Comparison of ENCODE assay signal across 1 cellular context in the genomic region with DNA sequence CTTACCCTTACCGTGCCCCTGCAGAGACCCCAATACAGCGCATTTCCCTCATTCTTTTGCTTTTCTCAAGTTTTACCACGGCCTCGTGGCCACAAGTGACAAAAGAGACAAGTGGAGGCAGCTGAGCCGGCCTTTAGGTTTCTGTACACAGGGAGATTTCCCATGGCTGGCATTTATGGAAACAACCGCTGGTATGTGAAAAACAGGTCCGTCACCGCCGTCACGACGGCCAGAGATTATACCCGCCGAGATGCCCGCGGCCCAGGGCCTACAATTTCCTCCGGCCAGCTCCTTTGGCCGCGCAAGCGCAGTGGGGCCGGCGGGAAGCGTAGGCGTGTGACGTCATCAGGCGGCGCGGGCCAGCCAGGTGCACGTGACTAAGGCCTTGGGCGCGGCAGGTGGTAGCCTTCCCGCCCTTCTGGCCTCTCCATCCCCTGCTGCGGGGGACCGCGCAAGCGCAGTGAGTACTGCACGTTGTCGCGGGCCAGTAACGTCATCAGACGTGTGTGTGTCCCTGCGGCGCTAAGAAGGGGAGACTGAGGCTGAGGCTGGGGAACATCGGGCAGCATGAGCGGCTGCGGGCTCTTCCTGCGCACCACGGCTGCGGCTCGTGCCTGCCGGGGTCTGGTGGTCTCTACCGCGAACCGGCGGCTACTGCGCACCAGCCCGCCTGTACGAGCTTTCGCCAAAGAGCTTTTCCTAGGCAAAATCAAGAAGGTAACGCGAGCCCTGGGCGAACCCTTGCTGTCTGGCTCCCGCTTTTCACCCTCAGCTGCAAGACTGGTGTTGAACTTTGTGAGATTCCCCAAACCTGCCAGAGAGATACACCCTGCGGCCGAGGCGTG.
TF ChIP-seq lines count a peak whose summit lies in the region.

A gene (plus strand): TSS at position 496 of the 845 bp plus-strand sequence. CDS start 72 bp downstream, at position 568.

TF ChIP-seq in HepG2, 621 proteins besides CTCF, POLR2A, EP300 and RAD21 (continued from another document and continues in another):
- TF ChIP-seq, protein P1, sequence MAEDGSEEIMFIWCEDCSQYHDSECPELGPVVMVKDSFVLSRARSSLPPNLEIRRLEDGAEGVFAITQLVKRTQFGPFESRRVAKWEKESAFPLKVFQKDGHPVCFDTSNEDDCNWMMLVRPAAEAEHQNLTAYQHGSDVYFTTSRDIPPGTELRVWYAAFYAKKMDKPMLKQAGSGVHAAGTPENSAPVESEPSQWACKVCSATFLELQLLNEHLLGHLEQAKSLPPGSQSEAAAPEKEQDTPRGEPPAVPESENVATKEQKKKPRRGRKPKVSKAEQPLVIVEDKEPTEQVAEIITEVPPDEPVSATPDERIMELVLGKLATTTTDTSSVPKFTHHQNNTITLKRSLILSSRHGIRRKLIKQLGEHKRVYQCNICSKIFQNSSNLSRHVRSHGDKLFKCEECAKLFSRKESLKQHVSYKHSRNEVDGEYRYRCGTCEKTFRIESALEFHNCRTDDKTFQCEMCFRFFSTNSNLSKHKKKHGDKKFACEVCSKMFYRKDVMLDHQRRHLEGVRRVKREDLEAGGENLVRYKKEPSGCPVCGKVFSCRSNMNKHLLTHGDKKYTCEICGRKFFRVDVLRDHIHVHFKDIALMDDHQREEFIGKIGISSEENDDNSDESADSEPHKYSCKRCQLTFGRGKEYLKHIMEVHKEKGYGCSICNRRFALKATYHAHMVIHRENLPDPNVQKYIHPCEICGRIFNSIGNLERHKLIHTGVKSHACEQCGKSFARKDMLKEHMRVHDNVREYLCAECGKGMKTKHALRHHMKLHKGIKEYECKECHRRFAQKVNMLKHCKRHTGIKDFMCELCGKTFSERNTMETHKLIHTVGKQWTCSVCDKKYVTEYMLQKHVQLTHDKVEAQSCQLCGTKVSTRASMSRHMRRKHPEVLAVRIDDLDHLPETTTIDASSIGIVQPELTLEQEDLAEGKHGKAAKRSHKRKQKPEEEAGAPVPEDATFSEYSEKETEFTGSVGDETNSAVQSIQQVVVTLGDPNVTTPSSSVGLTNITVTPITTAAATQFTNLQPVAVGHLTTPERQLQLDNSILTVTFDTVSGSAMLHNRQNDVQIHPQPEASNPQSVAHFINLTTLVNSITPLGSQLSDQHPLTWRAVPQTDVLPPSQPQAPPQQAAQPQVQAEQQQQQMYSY (CRISPR knock-in tag; IDR thresholded peaks at IDR 0.05) = no peak
- TF ChIP-seq XRCC5 (optimal IDR thresholded peaks at IDR 0.05; ENCODE audit: low read length) = peak; percentile 69
- TF ChIP-seq, protein P2, sequence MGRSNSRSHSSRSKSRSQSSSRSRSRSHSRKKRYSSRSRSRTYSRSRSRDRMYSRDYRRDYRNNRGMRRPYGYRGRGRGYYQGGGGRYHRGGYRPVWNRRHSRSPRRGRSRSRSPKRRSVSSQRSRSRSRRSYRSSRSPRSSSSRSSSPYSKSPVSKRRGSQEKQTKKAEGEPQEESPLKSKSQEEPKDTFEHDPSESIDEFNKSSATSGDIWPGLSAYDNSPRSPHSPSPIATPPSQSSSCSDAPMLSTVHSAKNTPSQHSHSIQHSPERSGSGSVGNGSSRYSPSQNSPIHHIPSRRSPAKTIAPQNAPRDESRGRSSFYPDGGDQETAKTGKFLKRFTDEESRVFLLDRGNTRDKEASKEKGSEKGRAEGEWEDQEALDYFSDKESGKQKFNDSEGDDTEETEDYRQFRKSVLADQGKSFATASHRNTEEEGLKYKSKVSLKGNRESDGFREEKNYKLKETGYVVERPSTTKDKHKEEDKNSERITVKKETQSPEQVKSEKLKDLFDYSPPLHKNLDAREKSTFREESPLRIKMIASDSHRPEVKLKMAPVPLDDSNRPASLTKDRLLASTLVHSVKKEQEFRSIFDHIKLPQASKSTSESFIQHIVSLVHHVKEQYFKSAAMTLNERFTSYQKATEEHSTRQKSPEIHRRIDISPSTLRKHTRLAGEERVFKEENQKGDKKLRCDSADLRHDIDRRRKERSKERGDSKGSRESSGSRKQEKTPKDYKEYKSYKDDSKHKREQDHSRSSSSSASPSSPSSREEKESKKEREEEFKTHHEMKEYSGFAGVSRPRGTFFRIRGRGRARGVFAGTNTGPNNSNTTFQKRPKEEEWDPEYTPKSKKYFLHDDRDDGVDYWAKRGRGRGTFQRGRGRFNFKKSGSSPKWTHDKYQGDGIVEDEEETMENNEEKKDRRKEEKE (IDR thresholded peaks at IDR 0.05) = no peak
- TF ChIP-seq TSC22D2 (CRISPR knock-in tag; IDR thresholded peaks at IDR 0.05; ENCODE audit: borderline replicate concordance) = no peak
- TF ChIP-seq, protein P3, sequence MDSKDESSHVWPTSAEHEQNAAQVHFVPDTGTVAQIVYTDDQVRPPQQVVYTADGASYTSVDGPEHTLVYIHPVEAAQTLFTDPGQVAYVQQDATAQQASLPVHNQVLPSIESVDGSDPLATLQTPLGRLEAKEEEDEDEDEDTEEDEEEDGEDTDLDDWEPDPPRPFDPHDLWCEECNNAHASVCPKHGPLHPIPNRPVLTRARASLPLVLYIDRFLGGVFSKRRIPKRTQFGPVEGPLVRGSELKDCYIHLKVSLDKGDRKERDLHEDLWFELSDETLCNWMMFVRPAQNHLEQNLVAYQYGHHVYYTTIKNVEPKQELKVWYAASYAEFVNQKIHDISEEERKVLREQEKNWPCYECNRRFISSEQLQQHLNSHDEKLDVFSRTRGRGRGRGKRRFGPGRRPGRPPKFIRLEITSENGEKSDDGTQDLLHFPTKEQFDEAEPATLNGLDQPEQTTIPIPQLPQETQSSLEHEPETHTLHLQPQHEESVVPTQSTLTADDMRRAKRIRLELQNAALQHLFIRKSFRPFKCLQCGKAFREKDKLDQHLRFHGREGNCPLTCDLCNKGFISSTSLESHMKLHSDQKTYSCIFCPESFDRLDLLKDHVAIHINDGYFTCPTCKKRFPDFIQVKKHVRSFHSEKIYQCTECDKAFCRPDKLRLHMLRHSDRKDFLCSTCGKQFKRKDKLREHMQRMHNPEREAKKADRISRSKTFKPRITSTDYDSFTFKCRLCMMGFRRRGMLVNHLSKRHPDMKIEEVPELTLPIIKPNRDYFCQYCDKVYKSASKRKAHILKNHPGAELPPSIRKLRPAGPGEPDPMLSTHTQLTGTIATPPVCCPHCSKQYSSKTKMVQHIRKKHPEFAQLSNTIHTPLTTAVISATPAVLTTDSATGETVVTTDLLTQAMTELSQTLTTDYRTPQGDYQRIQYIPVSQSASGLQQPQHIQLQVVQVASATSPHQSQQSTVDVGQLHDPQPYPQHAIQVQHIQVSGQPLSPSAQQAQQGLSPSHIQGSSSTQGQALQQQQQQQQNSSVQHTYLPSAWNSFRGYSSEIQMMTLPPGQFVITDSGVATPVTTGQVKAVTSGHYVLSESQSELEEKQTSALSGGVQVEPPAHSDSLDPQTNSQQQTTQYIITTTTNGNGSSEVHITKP (CRISPR knock-in tag; IDR thresholded peaks at IDR 0.05; ENCODE audit: low read depth) = peak; percentile 49; the same call in 1 of the 2 replicates
- TF ChIP-seq ZNF44 (CRISPR knock-in tag; IDR thresholded peaks at IDR 0.05) = peak; percentile 94; the same call in 1 of the 2 replicates
- TF ChIP-seq, protein P4, sequence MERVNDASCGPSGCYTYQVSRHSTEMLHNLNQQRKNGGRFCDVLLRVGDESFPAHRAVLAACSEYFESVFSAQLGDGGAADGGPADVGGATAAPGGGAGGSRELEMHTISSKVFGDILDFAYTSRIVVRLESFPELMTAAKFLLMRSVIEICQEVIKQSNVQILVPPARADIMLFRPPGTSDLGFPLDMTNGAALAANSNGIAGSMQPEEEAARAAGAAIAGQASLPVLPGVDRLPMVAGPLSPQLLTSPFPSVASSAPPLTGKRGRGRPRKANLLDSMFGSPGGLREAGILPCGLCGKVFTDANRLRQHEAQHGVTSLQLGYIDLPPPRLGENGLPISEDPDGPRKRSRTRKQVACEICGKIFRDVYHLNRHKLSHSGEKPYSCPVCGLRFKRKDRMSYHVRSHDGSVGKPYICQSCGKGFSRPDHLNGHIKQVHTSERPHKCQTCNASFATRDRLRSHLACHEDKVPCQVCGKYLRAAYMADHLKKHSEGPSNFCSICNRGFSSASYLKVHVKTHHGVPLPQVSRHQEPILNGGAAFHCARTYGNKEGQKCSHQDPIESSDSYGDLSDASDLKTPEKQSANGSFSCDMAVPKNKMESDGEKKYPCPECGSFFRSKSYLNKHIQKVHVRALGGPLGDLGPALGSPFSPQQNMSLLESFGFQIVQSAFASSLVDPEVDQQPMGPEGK (CRISPR knock-in tag; IDR thresholded peaks at IDR 0.05) = peak; percentile 42; the same call in 1 of the 2 replicates
- TF ChIP-seq ARHGAP35 (CRISPR knock-in tag; IDR thresholded peaks at IDR 0.05; ENCODE audit: borderline replicate concordance) = peak; percentile 94
- TF ChIP-seq, protein P5, sequence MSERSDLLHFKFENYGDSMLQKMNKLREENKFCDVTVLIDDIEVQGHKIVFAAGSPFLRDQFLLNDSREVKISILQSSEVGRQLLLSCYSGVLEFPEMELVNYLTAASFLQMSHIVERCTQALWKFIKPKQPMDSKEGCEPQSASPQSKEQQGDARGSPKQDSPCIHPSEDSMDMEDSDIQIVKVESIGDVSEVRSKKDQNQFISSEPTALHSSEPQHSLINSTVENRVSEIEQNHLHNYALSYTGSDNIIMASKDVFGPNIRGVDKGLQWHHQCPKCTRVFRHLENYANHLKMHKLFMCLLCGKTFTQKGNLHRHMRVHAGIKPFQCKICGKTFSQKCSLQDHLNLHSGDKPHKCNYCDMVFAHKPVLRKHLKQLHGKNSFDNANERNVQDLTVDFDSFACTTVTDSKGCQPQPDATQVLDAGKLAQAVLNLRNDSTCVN (CRISPR knock-in tag; IDR thresholded peaks at IDR 0.05; ENCODE audit: borderline replicate concordance) = peak; percentile 82; the same call in 1 of the 2 replicates
- peak; percentile 50 for TF ChIP-seq U2AF1 (optimal IDR thresholded peaks at IDR 0.05; ENCODE audit: low read depth, low read length)
- peak; percentile 97 for TF ChIP-seq YEATS4 (CRISPR knock-in tag; IDR thresholded peaks at IDR 0.05; ENCODE audit: borderline replicate concordance)
- peak; percentile 97 for TF ChIP-seq ZFP82 (CRISPR knock-in tag; IDR thresholded peaks at IDR 0.05; ENCODE audit: borderline replicate concordance)
- TF ChIP-seq, protein P6, sequence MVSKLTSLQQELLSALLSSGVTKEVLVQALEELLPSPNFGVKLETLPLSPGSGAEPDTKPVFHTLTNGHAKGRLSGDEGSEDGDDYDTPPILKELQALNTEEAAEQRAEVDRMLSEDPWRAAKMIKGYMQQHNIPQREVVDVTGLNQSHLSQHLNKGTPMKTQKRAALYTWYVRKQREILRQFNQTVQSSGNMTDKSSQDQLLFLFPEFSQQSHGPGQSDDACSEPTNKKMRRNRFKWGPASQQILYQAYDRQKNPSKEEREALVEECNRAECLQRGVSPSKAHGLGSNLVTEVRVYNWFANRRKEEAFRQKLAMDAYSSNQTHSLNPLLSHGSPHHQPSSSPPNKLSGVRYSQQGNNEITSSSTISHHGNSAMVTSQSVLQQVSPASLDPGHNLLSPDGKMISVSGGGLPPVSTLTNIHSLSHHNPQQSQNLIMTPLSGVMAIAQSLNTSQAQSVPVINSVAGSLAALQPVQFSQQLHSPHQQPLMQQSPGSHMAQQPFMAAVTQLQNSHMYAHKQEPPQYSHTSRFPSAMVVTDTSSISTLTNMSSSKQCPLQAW (CRISPR knock-in tag; IDR thresholded peaks at IDR 0.05) = peak; percentile 88
- peak; percentile 77 for TF ChIP-seq SP4 (CRISPR knock-in tag; IDR thresholded peaks at IDR 0.05)
- no peak for TF ChIP-seq ZNF3 (CRISPR knock-in tag; IDR thresholded peaks at IDR 0.05)
- TF ChIP-seq CHD2 (IDR thresholded peaks at IDR 0.05; ENCODE audit: low read depth, low read length) = no peak
- TF ChIP-seq SMYD3 (CRISPR knock-in tag; IDR thresholded peaks at IDR 0.05) = peak; percentile 95; the same call in 1 of the 2 replicates
- peak; percentile 70; the same call in 1 of the 2 replicates for TF ChIP-seq ZSCAN9 (CRISPR knock-in tag; IDR thresholded peaks at IDR 0.05; ENCODE audit: borderline replicate concordance)
- peak; percentile 45; the same call in 1 of the 2 replicates for TF ChIP-seq ZNF530 (CRISPR knock-in tag; IDR thresholded peaks at IDR 0.05; ENCODE audit: low read depth)
- peak; percentile 97 for TF ChIP-seq HDAC1 (CRISPR knock-in tag; IDR thresholded peaks at IDR 0.05)
- peak; percentile 82 for TF ChIP-seq ELF1 (CRISPR knock-in tag; IDR thresholded peaks at IDR 0.05)
- TF ChIP-seq DNMT3B (CRISPR knock-in tag; conservative IDR thresholded peaks at IDR 0.05) = 0 out of 2 replicates have a peak, but pooled peaks have one; percentile 6
- peak; percentile 88; the same call in 1 of the 2 replicates for TF ChIP-seq ZNF816 (CRISPR knock-in tag; IDR thresholded peaks at IDR 0.05; ENCODE audit: borderline replicate concordance)
- TF ChIP-seq, protein P7, sequence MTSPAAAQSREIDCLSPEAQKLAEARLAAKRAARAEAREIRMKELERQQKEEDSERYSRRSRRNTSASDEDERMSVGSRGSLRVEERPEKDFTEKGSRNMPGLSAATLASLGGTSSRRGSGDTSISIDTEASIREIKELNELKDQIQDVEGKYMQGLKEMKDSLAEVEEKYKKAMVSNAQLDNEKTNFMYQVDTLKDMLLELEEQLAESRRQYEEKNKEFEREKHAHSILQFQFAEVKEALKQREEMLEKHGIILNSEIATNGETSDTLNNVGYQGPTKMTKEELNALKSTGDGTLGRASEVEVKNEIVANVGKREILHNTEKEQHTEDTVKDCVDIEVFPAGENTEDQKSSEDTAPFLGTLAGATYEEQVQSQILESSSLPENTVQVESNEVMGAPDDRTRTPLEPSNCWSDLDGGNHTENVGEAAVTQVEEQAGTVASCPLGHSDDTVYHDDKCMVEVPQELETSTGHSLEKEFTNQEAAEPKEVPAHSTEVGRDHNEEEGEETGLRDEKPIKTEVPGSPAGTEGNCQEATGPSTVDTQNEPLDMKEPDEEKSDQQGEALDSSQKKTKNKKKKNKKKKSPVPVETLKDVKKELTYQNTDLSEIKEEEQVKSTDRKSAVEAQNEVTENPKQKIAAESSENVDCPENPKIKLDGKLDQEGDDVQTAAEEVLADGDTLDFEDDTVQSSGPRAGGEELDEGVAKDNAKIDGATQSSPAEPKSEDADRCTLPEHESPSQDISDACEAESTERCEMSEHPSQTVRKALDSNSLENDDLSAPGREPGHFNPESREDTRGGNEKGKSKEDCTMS (CRISPR knock-in tag; conservative IDR thresholded peaks at IDR 0.05) = no peak
- 0 out of 2 replicates have a peak, but pooled peaks have one; percentile 76 for TF ChIP-seq SIN3A (IDR thresholded peaks at IDR 0.05; ENCODE audit: borderline replicate concordance, low read depth, low read length)
- TF ChIP-seq, protein P8, sequence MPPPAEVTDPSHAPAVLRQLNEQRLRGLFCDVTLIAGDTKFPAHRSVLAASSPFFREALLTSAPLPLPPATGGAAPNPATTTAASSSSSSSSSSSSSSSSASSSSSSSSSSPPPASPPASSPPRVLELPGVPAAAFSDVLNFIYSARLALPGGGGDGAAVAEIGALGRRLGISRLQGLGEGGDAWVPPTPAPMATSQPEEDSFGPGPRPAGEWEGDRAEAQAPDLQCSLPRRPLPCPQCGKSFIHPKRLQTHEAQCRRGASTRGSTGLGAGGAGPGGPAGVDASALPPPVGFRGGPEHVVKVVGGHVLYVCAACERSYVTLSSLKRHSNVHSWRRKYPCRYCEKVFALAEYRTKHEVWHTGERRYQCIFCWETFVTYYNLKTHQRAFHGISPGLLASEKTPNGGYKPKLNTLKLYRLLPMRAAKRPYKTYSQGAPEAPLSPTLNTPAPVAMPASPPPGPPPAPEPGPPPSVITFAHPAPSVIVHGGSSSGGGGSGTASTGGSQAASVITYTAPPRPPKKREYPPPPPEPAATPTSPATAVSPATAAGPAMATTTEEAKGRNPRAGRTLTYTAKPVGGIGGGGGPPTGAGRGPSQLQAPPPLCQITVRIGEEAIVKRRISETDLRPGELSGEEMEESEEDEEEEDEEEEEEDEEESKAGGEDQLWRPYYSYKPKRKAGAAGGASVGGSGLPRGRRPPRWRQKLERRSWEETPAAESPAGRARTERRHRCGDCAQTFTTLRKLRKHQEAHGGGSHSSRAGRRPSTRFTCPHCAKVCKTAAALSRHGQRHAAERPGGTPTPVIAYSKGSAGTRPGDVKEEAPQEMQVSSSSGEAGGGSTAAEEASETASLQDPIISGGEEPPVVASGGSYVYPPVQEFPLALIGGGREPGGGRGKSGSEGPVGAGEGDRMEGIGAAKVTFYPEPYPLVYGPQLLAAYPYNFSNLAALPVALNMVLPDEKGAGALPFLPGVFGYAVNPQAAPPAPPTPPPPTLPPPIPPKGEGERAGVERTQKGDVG (CRISPR knock-in tag; IDR thresholded peaks at IDR 0.05; ENCODE audit: borderline replicate concordance) = peak; percentile 95
